ENCODE assay signal across 8 cellular contexts in the genomic region with DNA sequence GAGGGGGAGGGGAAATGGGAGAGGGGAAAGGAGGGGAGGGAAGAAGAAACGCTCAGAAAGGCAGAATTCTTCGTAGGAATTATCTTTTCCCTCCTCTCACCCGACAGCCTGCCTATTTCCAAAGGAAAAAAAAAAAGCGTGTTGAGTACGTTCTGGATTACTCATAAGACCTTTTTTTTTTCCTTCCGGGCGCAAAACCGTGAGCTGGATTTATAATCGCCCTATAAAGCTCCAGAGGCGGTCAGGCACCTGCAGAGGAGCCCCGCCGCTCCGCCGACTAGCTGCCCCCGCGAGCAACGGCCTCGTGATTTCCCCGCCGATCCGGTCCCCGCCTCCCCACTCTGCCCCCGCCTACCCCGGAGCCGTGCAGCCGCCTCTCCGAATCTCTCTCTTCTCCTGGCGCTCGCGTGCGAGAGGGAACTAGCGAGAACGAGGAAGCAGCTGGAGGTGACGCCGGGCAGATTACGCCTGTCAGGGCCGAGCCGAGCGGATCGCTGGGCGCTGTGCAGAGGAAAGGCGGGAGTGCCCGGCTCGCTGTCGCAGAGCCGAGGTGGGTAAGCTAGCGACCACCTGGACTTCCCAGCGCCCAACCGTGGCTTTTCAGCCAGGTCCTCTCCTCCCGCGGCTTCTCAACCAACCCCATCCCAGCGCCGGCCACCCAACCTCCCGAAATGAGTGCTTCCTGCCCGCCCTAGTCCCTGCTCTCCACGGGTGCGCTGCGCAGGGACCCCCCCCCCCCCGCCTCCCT. TPM values are rescaled to one million over a fixed set of nuclear protein-coding genes. Genes with fewer than 3 reads are reported as not detected.
A peak's percentile ranks its signal among the peaks of the same experiment; 100 is the strongest.
DNase-seq lines count a peak whose midpoint lies in the region; ATAC-seq and TF ChIP-seq lines count a peak whose summit lies in the region.

A gene (plus strand): TSS at position 389 of the 748 bp plus-strand sequence. CDS start 1,705 bp downstream, outside the sequence.

- peak within 1 kb of the TSS; percentile 39 for H3K4me3 ChIP-seq in HL-60 (replicated peaks; ENCODE audit: insufficient read depth, low read length)

- POLR2A ChIA-PET in GM10248 (lab: Yijun Ruan, JAX) = interaction anchor here (0.6 kb wide), 1 partner anchor 795 kb away, joined by 3 read pairs; no protein-coding TSS in a partner anchor

- no peak for ATAC-seq in HG03378 (IDR thresholded peaks at IDR 0.05; ENCODE audit: unreplicated experiment)

- CTCF ChIA-PET in GM10248 (lab: Yijun Ruan, JAX) = interaction anchor here (0.9 to 5.4 kb wide), 15 partner anchors 11 to 585 kb away, joined by 3 to 36 read pairs (median 6); no protein-coding TSS in a partner anchor

- peak; percentile 70 for TF ChIP-seq POLR2A in erythroblast (IDR thresholded peaks at IDR 0.05; ENCODE audit: low read length)

- TF ChIP-seq CTCF in GM10248 (IDR thresholded peaks at IDR 0.05; ENCODE audit: control extremely low read depth, extremely low read depth, low read depth, missing control alignments) (no peak), HL-60 (IDR thresholded peaks at IDR 0.05; ENCODE audit: insufficient read depth, low read length) (no peak)

- DNase-seq in GM10248 (ENCODE audit: extremely low spot score) (peak; percentile 70), HL-60 (ENCODE audit: low read depth in 1 of 2, low spot score in 1 of 2) (peak; percentile 44 to 90), NCI-H748 treated with DMSO at 0.1 percent for 48 hours (lab: John Stamatoyannopoulos, UW) (peak; percentile 74), erythroblast (lab: John Stamatoyannopoulos, UW) (peak; percentile 59), myocyte (ENCODE audit: low read depth) (peak; percentile 77)
- peak; percentile 31 to 35 for DNase-seq in activated CD8-positive, alpha-beta memory T cell treated with anti-CD3 and anti-CD28 coated beads for 4 hours (ENCODE audit: low read depth in 2 of 2)
- peak; percentile 65 for DNase-seq in stimulated activated naive CD4-positive, alpha-beta T cell treated with Interleukin-2 at 50 U/mL for 16 hours (lab: John Stamatoyannopoulos, UW)

- H3K27me3 ChIP-seq in HL-60 (ENCODE audit: insufficient read depth, poor library complexity, severe bottlenecking) = peaks cover 78% of the 10 kb centered on the region

- H3K27ac ChIP-seq in HL-60 (replicated peaks) = no peak within 1 kb of the TSS

RNA-seq across cellular contexts. Expression of the gene that starts here (rescaled TPM):
- 0.35 and 0.83 TPM in 2 replicates for total RNA-seq in myocyte
- 0.64 TPM for polyA plus RNA-seq in myocyte (2012)

Comparison
In these comparisons a context has a peak if more than half of its experiments do, and no peak if none do; other contexts are left out.
1. Peak in DNase-seq in myocyte; RNA of the gene not detected or under 1 TPM.